21 cellular contexts compared by ENCODE assay signal in genomic region chr7:18844735-18845134, GRCh38.
"Had no signal": no experiment of that assay in that cellular context is flagged by ENCODE, and none has a peak within 500 bp of the region (broad histone marks: within the 10 kb centered on the region; RNA-seq: fewer than 3 reads in every experiment).

No MANE protein-coding gene starts in this region.

- DNase-seq: dorsolateral prefrontal cortex; effector CD8-positive, alpha-beta T cell; heart left ventricle; hippocampal formation; left colon; left ventricle myocardium superior; mesendoderm; naive thymus-derived CD4-positive, alpha-beta T cell; nephron progenitor cell; psoas muscle; retina; right lobe of liver; stimulated activated CD4-positive, alpha-beta T cell treated with anti-CD3 and anti-CD28 coated beads, Interleukin-4, amount 100 ng/mL, for 1 hour; stimulated activated naive B cell treated with anti-CD40 and anti-IgM and Interleukin-4, amounts not matched to agents 10 μg/mL and 1 μg/mL and 100 μg/mL, for 72 hours; stimulated activated naive CD8-positive, alpha-beta T cell treated with anti-CD3 and anti-CD28 coated beads, Interleukin-15, amount 100 ng/mL, for 72 hours; substantia nigra; transverse colon had no signal

- H3K4me3 ChIP-seq: coronary artery, dorsolateral prefrontal cortex, heart left ventricle, lung, psoas muscle, right lobe of liver, thoracic aorta, transverse colon had no signal

- H3K4me1 Mint-ChIP-seq: naive thymus-derived CD4-positive, alpha-beta T cell; stimulated activated naive CD8-positive, alpha-beta T cell treated with anti-CD3 and anti-CD28 coated beads, Interleukin-15, amount 100 ng/mL, for 72 hours had no signal

- ATAC-seq: esophagus mucosa; heart left ventricle; left colon; left ventricle myocardium superior; naive thymus-derived CD4-positive, alpha-beta T cell; psoas muscle; right lobe of liver; stimulated activated naive B cell treated with anti-CD40 and anti-IgM and Interleukin-4, amounts not matched to agents 10 μg/mL and 1 μg/mL and 100 μg/mL, for 72 hours; stimulated activated naive CD8-positive, alpha-beta T cell treated with anti-CD3 and anti-CD28 coated beads, Interleukin-15, amount 100 ng/mL, for 72 hours had no signal

- H3K36me3 Mint-ChIP-seq: naive thymus-derived CD4-positive, alpha-beta T cell had no signal

- H3K4me3 Mint-ChIP-seq: naive thymus-derived CD4-positive, alpha-beta T cell; nephron progenitor cell; stimulated activated naive B cell treated with anti-CD40 and anti-IgM and Interleukin-4, amounts not matched to agents 10 μg/mL and 1 μg/mL and 100 μg/mL, for 72 hours; stimulated activated naive CD8-positive, alpha-beta T cell treated with anti-CD3 and anti-CD28 coated beads, Interleukin-15, amount 100 ng/mL, for 72 hours had no signal

- H3K9me3 ChIP-seq: heart left ventricle, psoas muscle, right lobe of liver, thoracic aorta, transverse colon had no signal

- H3K27ac Mint-ChIP-seq: naive thymus-derived CD4-positive, alpha-beta T cell; nephron progenitor cell; stimulated activated naive B cell treated with anti-CD40 and anti-IgM and Interleukin-4, amounts not matched to agents 10 μg/mL and 1 μg/mL and 100 μg/mL, for 72 hours; stimulated activated naive CD8-positive, alpha-beta T cell treated with anti-CD3 and anti-CD28 coated beads, Interleukin-15, amount 100 ng/mL, for 72 hours had no signal

- H3K27me3 ChIP-seq: dorsolateral prefrontal cortex, heart left ventricle, right lobe of liver, transverse colon had no signal

- H3K27ac ChIP-seq: coronary artery, heart left ventricle, psoas muscle, right lobe of liver, thoracic aorta, transverse colon had no signal

- H3K4me1 ChIP-seq: heart left ventricle, psoas muscle, right lobe of liver, transverse colon had no signal

- H3K9me3 Mint-ChIP-seq: stimulated activated naive B cell treated with anti-CD40 and anti-IgM and Interleukin-4, amounts not matched to agents 10 μg/mL and 1 μg/mL and 100 μg/mL, for 72 hours; stimulated activated naive CD8-positive, alpha-beta T cell treated with anti-CD3 and anti-CD28 coated beads, Interleukin-15, amount 100 ng/mL, for 72 hours had no signal

- H3K36me3 ChIP-seq: heart left ventricle, right lobe of liver, thoracic aorta, transverse colon had no signal

- H3K27me3 Mint-ChIP-seq: naive thymus-derived CD4-positive, alpha-beta T cell; stimulated activated naive B cell treated with anti-CD40 and anti-IgM and Interleukin-4, amounts not matched to agents 10 μg/mL and 1 μg/mL and 100 μg/mL, for 72 hours; stimulated activated naive CD8-positive, alpha-beta T cell treated with anti-CD3 and anti-CD28 coated beads, Interleukin-15, amount 100 ng/mL, for 72 hours had no signal
